In the genomic region with DNA sequence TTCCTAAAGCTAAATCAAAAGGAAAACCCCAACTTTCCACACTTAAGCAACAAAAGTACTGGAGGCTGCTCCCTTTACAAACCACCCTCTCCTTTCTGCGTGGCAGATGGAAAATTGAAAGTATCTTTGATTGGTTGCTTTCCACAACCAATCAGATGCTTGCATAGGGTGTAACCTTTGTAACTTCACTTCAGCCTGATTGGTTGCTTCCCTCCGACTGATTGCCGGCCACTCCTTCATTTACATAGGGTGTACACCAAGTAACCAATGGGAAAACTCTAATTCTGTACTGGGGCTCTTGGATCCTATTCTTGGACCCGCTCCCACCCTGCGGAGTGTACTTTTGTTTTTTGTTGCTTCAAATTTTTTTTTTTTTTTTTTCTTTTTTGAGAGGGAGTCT, we compare ENCODE assay signal across 13 cellular contexts.
DNase-seq lines count a peak whose midpoint lies in the region; ATAC-seq, FAIRE-seq and TF ChIP-seq lines count a peak whose summit lies in the region.
"Had no signal": no experiment of that assay in that cellular context is flagged by ENCODE, and none has a peak within 500 bp of the region (broad histone marks: within the 10 kb centered on the region; RNA-seq: fewer than 3 reads in every experiment).

No MANE protein-coding gene starts in this region.

- no TSS peak for BruUV-seq in K562 (replicated peaks; lab: Mats Ljungman, UMichigan)

- H3K27ac ChIP-seq in K562 (ENCODE audit: extremely low read depth, low read depth, low read length), result no peak overlapping the region
- H3K27ac ChIP-seq: C4-2B, GM23248 had no signal

- no peak for TF ChIP-seq POLR2A in K562 (conservative IDR thresholded peaks at IDR 0.05)

- no peaks in the 10 kb centered on the region for H3K9me1 ChIP-seq in K562 (ENCODE audit: control insufficient read depth, insufficient read depth, low read length)

- intact Hi-C loops in K562 (cut with micrococcal nuclease), result no loop called here

- no peaks in the 10 kb centered on the region for H3K79me2 ChIP-seq in K562 (ENCODE audit: control insufficient read depth, insufficient read depth, low read length)

- in situ Hi-C loops in ACHN (cut with HindIII; ENCODE audit: low pct_ligation_motif_present, low pct_unique_long_range_greater_than_20kb, low sequenced_read_pairs) (no loop called here), K562 (cut with MboI) (no loop called here)

- no peaks in the 10 kb centered on the region for H3K36me3 ChIP-seq in K562 (ENCODE audit: control insufficient read depth, insufficient read depth, low read length)
- H3K36me3 ChIP-seq: BE2C had no signal

- no peak overlapping the region for H3K4me2 ChIP-seq in K562 (ENCODE audit: insufficient read depth, low read length)

- POLR2A ChIA-PET in K562 (lab: Yijun Ruan, JAX), result no interaction called here

- no peak overlapping the region for H3K9ac ChIP-seq in K562 (ENCODE audit: insufficient read depth in 1 of 2, low read depth in 2 of 2, low read length in 2 of 2)
- H3K9ac ChIP-seq: GM23248 had no signal

- TF ChIP-seq CTCF in K562 (IDR thresholded peaks at IDR 0.05 in 2 of 3, conservative IDR thresholded peaks at IDR 0.05 in 1 of 3; ENCODE audit: insufficient read depth in 2 of 3, low read depth in 1 of 3, low read length in 3 of 3) (no peak), D721Med (IDR thresholded peaks at IDR 0.05; ENCODE audit: insufficient read depth, missing control alignments) (no peak)

- H2AFZ ChIP-seq in K562 (ENCODE audit: low read depth, low read length), result no peak overlapping the region
- H2AFZ ChIP-seq: GM23248 had no signal

- peak; percentile 53; the same call in 2 of the 3 replicates for ATAC-seq in K562
- no peak for ATAC-seq in GM19395 (IDR thresholded peaks at IDR 0.05; ENCODE audit: unreplicated experiment)

- FAIRE-seq in K562 (lab: Jason Lieb, UNC) (no peak), D721Med (lab: Jason Lieb, UNC) (no peak)

- TF ChIP-seq EP300 in K562 (IDR thresholded peaks at IDR 0.05; ENCODE audit: low read length), result no peak

- CTCF ChIA-PET in K562 (lab: Yijun Ruan, JAX; ENCODE audit: low intra/inter-chr PET ratio), result no interaction called here

- no peak overlapping the region for H3K4me3 ChIP-seq in Jurkat, Clone E6-1 (ENCODE audit: low read length)
- H3K4me3 ChIP-seq in K562, result no peak overlapping the region
- H3K4me3 ChIP-seq: GM23248 had no signal

- H3K4me1 ChIP-seq in K562 (replicated peaks in 1 of 2; ENCODE audit: control insufficient read depth in 2 of 2, insufficient read depth in 2 of 2, low read length in 2 of 2), result no peaks in the 10 kb centered on the region
- H3K4me1 ChIP-seq: BE2C had no signal

- DNase-seq in ACHN (peak; percentile 84), NCI-H2029 treated with DMSO at 0.1 percent for 48 hours (lab: John Stamatoyannopoulos, UW) (peak; percentile 52), K562 (ENCODE audit: extremely low read depth in 1 of 4, low spot score in 3 of 4) (peak in 1 of 4 experiments; percentile 7), D721Med (ENCODE audit: insufficient read length, low spot score) (no peak)
- peak; percentile 12 for DNase-seq in Jurkat, Clone E6-1 (ENCODE audit: low read depth, low spot score)
- no peak for DNase-seq in stimulated activated CD4-positive, alpha-beta T cell treated with anti-CD3 and anti-CD28 coated beads, Interleukin-15, amount 100 ng/mL, for 24 hours
- DNase-seq: 8988T; BE2C; CD4-positive, alpha-beta memory T cell; GM23248; H9 had no signal

- no peaks in the 10 kb centered on the region for H3K9me3 ChIP-seq in K562 (replicated peaks; ENCODE audit: control insufficient read depth, insufficient read depth, low read depth, low read length)
- H3K9me3 ChIP-seq: BE2C had no signal

- no peaks in the 10 kb centered on the region for H3K27me3 ChIP-seq in K562 (ENCODE audit: control insufficient read depth in 2 of 2, insufficient read depth in 2 of 2, low read length in 2 of 2)
- H3K27me3 ChIP-seq: BE2C had no signal

- H4K20me1 ChIP-seq in K562 (replicated peaks; ENCODE audit: control insufficient read depth, insufficient read depth, low read length), result no peaks in the 10 kb centered on the region

- 0% methylated on average over 5 of the region's 5 CpGs for WGBS in K562 (ENCODE audit: insufficient coverage, low coverage, missing lambda C conversion rate)

- TF ChIP-seq RAD21 in K562 (CRISPR knock-in tag; conservative IDR thresholded peaks at IDR 0.05 in 1 of 2, IDR thresholded peaks at IDR 0.05 in 1 of 2), result no peak

TF ChIP-seq in K562, 482 proteins besides CTCF, POLR2A, EP300 and RAD21:
- TF ChIP-seq MCM5 (IDR thresholded peaks at IDR 0.05; ENCODE audit: low read depth), result no peak
- no peak for TF ChIP-seq C11orf30 (IDR thresholded peaks at IDR 0.05; ENCODE audit: low read depth)
- TF ChIP-seq HNRNPK (IDR thresholded peaks at IDR 0.05; ENCODE audit: low read depth, low read length, poor library complexity, severe bottlenecking), result no peak
- TF ChIP-seq, protein P1, sequence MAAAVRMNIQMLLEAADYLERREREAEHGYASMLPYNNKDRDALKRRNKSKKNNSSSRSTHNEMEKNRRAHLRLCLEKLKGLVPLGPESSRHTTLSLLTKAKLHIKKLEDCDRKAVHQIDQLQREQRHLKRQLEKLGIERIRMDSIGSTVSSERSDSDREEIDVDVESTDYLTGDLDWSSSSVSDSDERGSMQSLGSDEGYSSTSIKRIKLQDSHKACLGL (CRISPR knock-in tag; IDR thresholded peaks at IDR 0.05; ENCODE audit: borderline replicate concordance, poor library complexity, severe bottlenecking), result no peak
- no peak for TF ChIP-seq NCOA2 (IDR thresholded peaks at IDR 0.05; ENCODE audit: partially characterized antibody in 2 of 2)
- TF ChIP-seq ZNF431 (CRISPR knock-in tag; IDR thresholded peaks at IDR 0.05), result no peak
- TF ChIP-seq KLF10 (CRISPR knock-in tag; IDR thresholded peaks at IDR 0.05), result no peak
- TF ChIP-seq MTF1 (CRISPR knock-in tag; IDR thresholded peaks at IDR 0.05; ENCODE audit: borderline replicate concordance), result no peak
- TF ChIP-seq ZKSCAN1 (IDR thresholded peaks at IDR 0.05; ENCODE audit: low read depth, low read length), result no peak
- no peak for TF ChIP-seq SNIP1 (IDR thresholded peaks at IDR 0.05; ENCODE audit: low read depth)
- TF ChIP-seq PTTG1 (tag; IDR thresholded peaks at IDR 0.05; ENCODE audit: low read depth), result no peak

Comparison
In these comparisons a context has a peak if more than half of its experiments do, and no peak if none do; other contexts are left out.
1. DNase-seq: peak in ACHN (single experiment), Jurkat, Clone E6-1 (single experiment) and NCI-H2029 treated with DMSO at 0.1 percent for 48 hours (single experiment); none in D721Med (single experiment) and stimulated activated CD4-positive, alpha-beta T cell treated with anti-CD3 and anti-CD28 coated beads, Interleukin-15, amount 100 ng/mL, for 24 hours (single experiment).